In the genomic region with DNA sequence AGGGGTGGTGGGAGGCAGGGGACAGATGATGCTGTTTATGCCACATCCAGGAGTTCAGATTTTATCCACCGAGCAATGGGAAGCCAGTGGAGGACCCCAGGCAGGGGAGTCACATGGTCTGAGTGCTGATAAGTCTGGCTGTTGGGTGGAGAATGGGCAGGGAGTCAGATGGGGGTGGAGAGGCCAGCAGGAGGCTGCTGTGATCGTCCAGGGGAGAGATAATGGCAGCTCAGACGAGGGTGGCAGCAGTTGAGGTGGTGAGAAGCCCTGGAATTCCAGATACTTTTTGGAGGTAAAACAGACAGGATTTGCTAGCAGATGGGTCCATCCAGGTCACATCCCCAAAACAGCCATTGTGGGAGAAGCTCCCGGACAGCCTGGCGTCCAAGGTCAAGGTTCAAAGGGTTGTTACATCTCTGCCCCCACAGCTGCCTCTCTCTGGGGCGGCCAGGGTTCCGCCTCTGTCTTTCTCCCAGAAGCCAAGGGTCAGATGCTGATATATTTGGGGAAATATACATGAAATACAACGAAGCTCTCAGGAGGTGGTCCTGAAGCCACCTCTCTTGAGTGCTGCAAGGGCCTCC, we compare ENCODE assay signal across 3 cellular contexts.
TF ChIP-seq lines count a peak whose summit lies in the region.

No MANE protein-coding gene starts in this region.

TF ChIP-seq in SK-N-SH, 30 proteins besides CTCF, POLR2A, EP300 and RAD21:
- TF ChIP-seq SIN3A (IDR thresholded peaks at IDR 0.05; ENCODE audit: borderline replicate concordance, low read depth, low read length) (no peak), GATA2 (CRISPR knock-in tag; IDR thresholded peaks at IDR 0.05) (no peak), TCF12 (IDR thresholded peaks at IDR 0.05) (no peak), POLR2AphosphoS5 (IDR thresholded peaks at IDR 0.05; ENCODE audit: low read depth, low read length) (no peak)
TF ChIP-seq in SK-N-SH: peak in this region for 0.

TF ChIP-seq in SK-N-SH treated with all-trans-retinoic acid at 6 μM for 48 hours, 23 proteins besides CTCF, POLR2A, EP300 and RAD21:
- TF ChIP-seq ZFP30 (CRISPR knock-in tag; IDR thresholded peaks at IDR 0.05): no peak
- TF ChIP-seq, protein P1, sequence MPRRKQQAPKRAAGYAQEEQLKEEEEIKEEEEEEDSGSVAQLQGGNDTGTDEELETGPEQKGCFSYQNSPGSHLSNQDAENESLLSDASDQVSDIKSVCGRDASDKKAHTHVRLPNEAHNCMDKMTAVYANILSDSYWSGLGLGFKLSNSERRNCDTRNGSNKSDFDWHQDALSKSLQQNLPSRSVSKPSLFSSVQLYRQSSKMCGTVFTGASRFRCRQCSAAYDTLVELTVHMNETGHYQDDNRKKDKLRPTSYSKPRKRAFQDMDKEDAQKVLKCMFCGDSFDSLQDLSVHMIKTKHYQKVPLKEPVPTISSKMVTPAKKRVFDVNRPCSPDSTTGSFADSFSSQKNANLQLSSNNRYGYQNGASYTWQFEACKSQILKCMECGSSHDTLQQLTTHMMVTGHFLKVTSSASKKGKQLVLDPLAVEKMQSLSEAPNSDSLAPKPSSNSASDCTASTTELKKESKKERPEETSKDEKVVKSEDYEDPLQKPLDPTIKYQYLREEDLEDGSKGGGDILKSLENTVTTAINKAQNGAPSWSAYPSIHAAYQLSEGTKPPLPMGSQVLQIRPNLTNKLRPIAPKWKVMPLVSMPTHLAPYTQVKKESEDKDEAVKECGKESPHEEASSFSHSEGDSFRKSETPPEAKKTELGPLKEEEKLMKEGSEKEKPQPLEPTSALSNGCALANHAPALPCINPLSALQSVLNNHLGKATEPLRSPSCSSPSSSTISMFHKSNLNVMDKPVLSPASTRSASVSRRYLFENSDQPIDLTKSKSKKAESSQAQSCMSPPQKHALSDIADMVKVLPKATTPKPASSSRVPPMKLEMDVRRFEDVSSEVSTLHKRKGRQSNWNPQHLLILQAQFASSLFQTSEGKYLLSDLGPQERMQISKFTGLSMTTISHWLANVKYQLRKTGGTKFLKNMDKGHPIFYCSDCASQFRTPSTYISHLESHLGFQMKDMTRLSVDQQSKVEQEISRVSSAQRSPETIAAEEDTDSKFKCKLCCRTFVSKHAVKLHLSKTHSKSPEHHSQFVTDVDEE (CRISPR knock-in tag; IDR thresholded peaks at IDR 0.05): no peak
- no peak for TF ChIP-seq CSDC2 (CRISPR knock-in tag; IDR thresholded peaks at IDR 0.05)
- no peak for TF ChIP-seq ZFP3 (CRISPR knock-in tag; IDR thresholded peaks at IDR 0.05)
- no peak for TF ChIP-seq RARB (CRISPR knock-in tag; IDR thresholded peaks at IDR 0.05)
- no peak for TF ChIP-seq GLIS3 (CRISPR knock-in tag; IDR thresholded peaks at IDR 0.05)
- no peak for TF ChIP-seq ZC3H10 (CRISPR knock-in tag; IDR thresholded peaks at IDR 0.05)
- no peak for TF ChIP-seq ZNF8 (CRISPR knock-in tag; IDR thresholded peaks at IDR 0.05)
- TF ChIP-seq POU6F1 (CRISPR knock-in tag; IDR thresholded peaks at IDR 0.05; ENCODE audit: borderline replicate concordance, low read depth): no peak
- no peak for TF ChIP-seq ARNTL (CRISPR knock-in tag; IDR thresholded peaks at IDR 0.05; ENCODE audit: borderline replicate concordance, low read depth)
- TF ChIP-seq OSR1 (CRISPR knock-in tag; IDR thresholded peaks at IDR 0.05): no peak
- TF ChIP-seq ZNF70 (CRISPR knock-in tag; IDR thresholded peaks at IDR 0.05): no peak
- TF ChIP-seq SNAI2 (CRISPR knock-in tag; IDR thresholded peaks at IDR 0.05): no peak
- TF ChIP-seq CREB5 (CRISPR knock-in tag; IDR thresholded peaks at IDR 0.05; ENCODE audit: low read depth): no peak
- no peak for TF ChIP-seq PPARA (CRISPR knock-in tag; IDR thresholded peaks at IDR 0.05; ENCODE audit: borderline replicate concordance)
- no peak for TF ChIP-seq ESRRG (CRISPR knock-in tag; IDR thresholded peaks at IDR 0.05)
- TF ChIP-seq TCF4 (CRISPR knock-in tag; IDR thresholded peaks at IDR 0.05; ENCODE audit: borderline replicate concordance): no peak
- no peak for TF ChIP-seq PATZ1 (CRISPR knock-in tag; IDR thresholded peaks at IDR 0.05; ENCODE audit: borderline replicate concordance)
- TF ChIP-seq ISL1 (CRISPR knock-in tag; IDR thresholded peaks at IDR 0.05): no peak

TF ChIP-seq in H1, 55 proteins besides CTCF, POLR2A, EP300 and RAD21:
- TF ChIP-seq TEAD4 (IDR thresholded peaks at IDR 0.05; ENCODE audit: low read depth, low read length) (no peak), SP4 (IDR thresholded peaks at IDR 0.05; ENCODE audit: low read length) (no peak), TCF12 (IDR thresholded peaks at IDR 0.05; ENCODE audit: low read depth, low read length) (no peak), TAF1 (IDR thresholded peaks at IDR 0.05; ENCODE audit: low read depth, low read length) (no peak), PHF8 (conservative IDR thresholded peaks at IDR 0.05; ENCODE audit: low read depth, low read length) (no peak), HDAC6 (IDR thresholded peaks at IDR 0.05; ENCODE audit: low read depth, low read length) (no peak), YY1 (IDR thresholded peaks at IDR 0.05; ENCODE audit: low read depth, low read length) (no peak), JUND (IDR thresholded peaks at IDR 0.05; ENCODE audit: low read length) (no peak), NRF1 (IDR thresholded peaks at IDR 0.05; ENCODE audit: low read depth, low read length) (no peak)
TF ChIP-seq in H1: peak in this region for 0.
